8 cellular contexts compared by ENCODE assay signal in genomic region chr4:184506527-184507121, GRCh38. TPM values are rescaled to one million over a fixed set of nuclear protein-coding genes. Genes with fewer than 3 reads are reported as not detected.
DNase-seq lines count a peak whose midpoint lies in the region; ATAC-seq and TF ChIP-seq lines count a peak whose summit lies in the region.

No MANE protein-coding gene starts in this region.

- DNase-seq in BE2C (no peak), Peyer's patch (peak in 2 of 3 donors; percentile 68 to 77), epithelial cell of proximal tubule (ENCODE audit: low read depth) (no peak), RWPE1 (ENCODE audit: low spot score) (no peak), NCI-H187 treated with DMSO at 0.1 percent for 48 hours (lab: John Stamatoyannopoulos, UW) (no peak)
- DNase-seq in stimulated activated CD4-positive, alpha-beta T cell treated with anti-CD3 and anti-CD28 coated beads, Interleukin-4, amount 100 ng/mL, for 48 hours (ENCODE audit: low read depth in 2 of 2): peak; percentile 22 to 28

- H3K36me3 ChIP-seq in BE2C: no peaks in the 10 kb centered on the region
- no peaks in the 10 kb centered on the region for H3K36me3 ChIP-seq in Peyer's patch

- no peaks in the 10 kb centered on the region for H3K27me3 ChIP-seq in BE2C
- no peaks in the 10 kb centered on the region for H3K27me3 ChIP-seq in Peyer's patch

- POLR2A ChIA-PET in RWPE1 (lab: Yijun Ruan, JAX; ENCODE audit: low non-redundant PET): interaction anchor here (0.6 kb wide), 1 partner anchor 181 kb away, joined by 4 read pairs; no protein-coding TSS in a partner anchor

- peak; percentile 99 for ATAC-seq in GM18909 (IDR thresholded peaks at IDR 0.05; ENCODE audit: poor library complexity, unreplicated experiment)
- peak; percentile 96 for ATAC-seq in HG03025 (IDR thresholded peaks at IDR 0.05; ENCODE audit: low FRiP score, unreplicated experiment)

- H3K4me1 ChIP-seq in BE2C (no peaks in the 10 kb centered on the region), Peyer's patch (peaks cover 0 to 16% (median 5%) of the 10 kb centered on the region in 4 donors)

- H3K9me3 ChIP-seq in BE2C: no peaks in the 10 kb centered on the region
- H3K9me3 ChIP-seq in Peyer's patch: no peaks in the 10 kb centered on the region

- CTCF ChIA-PET in RWPE1 (lab: Yijun Ruan, JAX): no interaction called here

- TF ChIP-seq POLR2A in Peyer's patch (IDR thresholded peaks at IDR 0.05): no peak

- H3K4me3 ChIP-seq in BE2C (ENCODE audit: low read depth, low read length): no peak overlapping the region
- H3K4me3 ChIP-seq in Peyer's patch: no peak overlapping the region
- H3K4me3 ChIP-seq in epithelial cell of proximal tubule (ENCODE audit: low read depth, low read length): no peak overlapping the region

- peak; percentile 31 for TF ChIP-seq CTCF in BE2C (IDR thresholded peaks at IDR 0.05; ENCODE audit: low read depth, low read length)
- TF ChIP-seq CTCF in Peyer's patch (IDR thresholded peaks at IDR 0.05): peak in 5 of 6 experiments; percentile 13 to 31 (median 21)
- TF ChIP-seq CTCF in epithelial cell of proximal tubule (conservative IDR thresholded peaks at IDR 0.05; ENCODE audit: low read depth, low read length): peak; percentile 25
- TF ChIP-seq CTCF in RWPE1 (conservative IDR thresholded peaks at IDR 0.05; ENCODE audit: low read depth): no peak

- H3K27ac ChIP-seq in Peyer's patch: peak overlapping the region in 1 of 4 donors; percentile 58
- H3K27ac ChIP-seq in RWPE1: no peak overlapping the region

RNA-seq across cellular contexts. Expression of gene IRF2, which starts 32.3 kb away (rescaled TPM):
- polyA plus RNA-seq in BE2C (2012; ENCODE audit: insufficient read depth, insufficient read length, low read depth): 10.5 TPM
- total RNA-seq in Peyer's patch: 10 to 100 TPM; 28.0 to 42.8 (median 39.2) TPM
- total RNA-seq in epithelial cell of proximal tubule: 19.5 and 22.5 TPM in 2 replicates

Comparison
In these comparisons a context has a peak if more than half of its experiments do, and no peak if none do; other contexts are left out.
1. DNase-seq: peak in Peyer's patch (2 of 3) and stimulated activated CD4-positive, alpha-beta T cell treated with anti-CD3 and anti-CD28 coated beads, Interleukin-4, amount 100 ng/mL, for 48 hours (2 of 2); none in BE2C (single experiment), epithelial cell of proximal tubule (single experiment), RWPE1 (single experiment) and NCI-H187 treated with DMSO at 0.1 percent for 48 hours (single experiment).